ENCODE assay signal across 20 cellular contexts in genomic region chr13:75881109-75881775, GRCh38.
A peak's percentile ranks its signal among the peaks of the same experiment; 100 is the strongest.
DNase-seq lines count a peak whose midpoint lies in the region; ATAC-seq and TF ChIP-seq lines count a peak whose summit lies in the region.
"Had no signal": no experiment of that assay in that cellular context is flagged by ENCODE, and none has a peak within 500 bp of the region (broad histone marks: within the 10 kb centered on the region; RNA-seq: fewer than 3 reads in every experiment).

No MANE protein-coding gene starts in this region.

- DNase-seq in H4 (ENCODE audit: low spot score) (peak; percentile 75), adipocyte (ENCODE audit: low read depth) (peak; percentile 65), left kidney (ENCODE audit: low read depth, low spot score) (peak; percentile 34), COLO829 (ENCODE audit: low spot score) (no peak), ovary (no peak)
- no peak for DNase-seq in stimulated activated CD4-positive, alpha-beta T cell treated with anti-CD3 and anti-CD28 coated beads, Interleukin-12 subunit alpha, Interleukin-12 subunit beta, amount 100 ng/mL, for 4 hours
- DNase-seq: activated CD4-positive, alpha-beta T cell treated with anti-CD3 and anti-CD28 coated beads for 48 hours; activated effector memory CD4-positive, alpha-beta T cell treated with Interleukin-2 at 50 U/mL for 16 hours; caudate nucleus; CD4-positive, alpha-beta memory T cell; naive B cell; NCI-H2107; NCI-H524 treated with DMSO at 0.1 percent for 48 hours; Right ventricle myocardium superior; SW 1271 had no signal

- intact Hi-C loops in ovary (cut with DNase I): loop anchor here in 1 of 4 donors (10.0 kb wide), 1 partner anchor 584 kb away; no protein-coding TSS in a partner anchor

- TF ChIP-seq EP300 in ovary (IDR thresholded peaks at IDR 0.05): no peak

- peaks cover 3% of the 10 kb centered on the region for H3K4me1 ChIP-seq in adipocyte (ENCODE audit: control insufficient read depth, insufficient read depth, low read length)
- no peaks in the 10 kb centered on the region for H3K4me1 ChIP-seq in ovary (ENCODE audit: insufficient read depth)
- H3K4me1 ChIP-seq: vagina had no signal

- H3K36me3 ChIP-seq in adipocyte (ENCODE audit: control insufficient read depth, insufficient read depth, low read length, severe bottlenecking) (no peaks in the 10 kb centered on the region), ovary (no peaks in the 10 kb centered on the region)
- H3K36me3 ChIP-seq: vagina had no signal

- H3K4me3 ChIP-seq in adipocyte (ENCODE audit: low read length) (no peak overlapping the region), ovary (no peak overlapping the region)
- H3K4me3 ChIP-seq: vagina had no signal

- ATAC-seq in GM18498 (IDR thresholded peaks at IDR 0.05; ENCODE audit: unreplicated experiment): peak; percentile 37
- ATAC-seq in HG03108 (IDR thresholded peaks at IDR 0.05; ENCODE audit: unreplicated experiment): no peak
- ATAC-seq: sciatic nerve; stimulated activated effector memory CD8-positive, alpha-beta T cell treated with anti-CD3 and anti-CD28 coated beads, Interleukin-12 subunit alpha, Interleukin-12 subunit beta, amount 100 ng/mL, for 72 hours had no signal

- no peak overlapping the region for H3K9ac ChIP-seq in adipocyte (ENCODE audit: low read length)

- 44 to 45% (median 45%) methylated on average over 4 of the region's 4 CpGs for WGBS in ovary, 3 donors

- TF ChIP-seq CTCF in ovary (IDR thresholded peaks at IDR 0.05): no peak

- no peaks in the 10 kb centered on the region for H3K27me3 ChIP-seq in adipocyte (replicated peaks; ENCODE audit: control insufficient read depth, insufficient read depth, low read length)
- no peaks in the 10 kb centered on the region for H3K27me3 ChIP-seq in ovary
- H3K27me3 ChIP-seq: vagina had no signal

- H3K9me3 ChIP-seq in adipocyte (ENCODE audit: control insufficient read depth, low read length) (no peaks in the 10 kb centered on the region), ovary (no peaks in the 10 kb centered on the region)
- H3K9me3 ChIP-seq: vagina had no signal

- no peak overlapping the region for H3K27ac ChIP-seq in ovary
- H3K27ac ChIP-seq: vagina had no signal

- TF ChIP-seq POLR2A in ovary (IDR thresholded peaks at IDR 0.05): no peak

Comparison
In these comparisons a context has a peak if more than half of its experiments do, and no peak if none do; other contexts are left out.
1. DNase-seq: peak in H4 (single experiment), adipocyte (single experiment) and left kidney (single experiment); none in COLO829 (single experiment), ovary (0 of 5) and stimulated activated CD4-positive, alpha-beta T cell treated with anti-CD3 and anti-CD28 coated beads, Interleukin-12 subunit alpha, Interleukin-12 subunit beta, amount 100 ng/mL, for 4 hours (single experiment).